In the genomic region with DNA sequence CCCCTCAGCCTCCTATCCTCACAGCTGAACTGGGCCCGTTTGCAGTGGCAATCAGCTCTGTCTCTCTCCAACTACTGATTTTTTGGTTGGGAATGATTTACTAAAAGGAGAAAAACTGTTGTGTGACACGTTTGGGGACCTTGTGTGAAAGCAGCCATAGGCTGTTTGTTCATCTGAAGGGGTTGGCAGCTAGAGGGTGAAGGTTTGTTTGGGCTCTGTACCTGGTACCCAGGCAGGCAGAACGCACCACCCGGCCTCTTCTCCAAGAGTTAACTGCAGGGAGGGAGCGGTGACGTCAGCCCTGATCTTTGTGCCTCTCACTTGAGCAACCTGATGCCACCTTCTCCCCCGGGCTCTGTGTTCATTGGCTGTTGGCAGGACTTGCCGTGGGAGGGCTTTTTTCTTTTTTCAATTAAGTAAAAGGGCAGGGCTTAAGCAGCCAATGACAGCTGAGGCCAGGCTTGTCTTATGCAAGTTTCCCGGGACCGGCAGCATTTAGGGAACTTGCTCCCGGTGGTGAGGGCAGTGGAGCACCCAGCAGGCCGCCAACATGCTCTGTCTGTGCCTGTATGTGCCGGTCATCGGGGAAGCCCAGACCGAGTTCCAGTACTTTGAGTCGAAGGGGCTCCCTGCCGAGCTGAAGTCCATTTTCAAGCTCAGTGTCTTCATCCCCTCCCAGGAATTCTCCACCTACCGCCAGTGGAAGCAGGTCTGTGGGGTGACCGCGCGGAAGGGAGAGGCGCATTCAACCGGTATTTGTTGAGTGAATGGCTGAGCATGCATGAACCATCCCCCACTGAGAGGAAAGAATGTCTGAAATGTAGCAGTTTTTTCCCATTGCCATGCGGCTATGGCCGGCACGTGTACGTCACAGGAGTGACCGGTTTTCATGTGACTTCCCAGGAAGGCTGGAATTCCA, we compare ENCODE assay signal across 8 cellular contexts. TPM values are rescaled to one million over a fixed set of nuclear protein-coding genes. Genes with fewer than 3 reads are reported as not detected.
DNase-seq lines count a peak whose midpoint lies in the region; ATAC-seq and TF ChIP-seq lines count a peak whose summit lies in the region.

No MANE protein-coding gene starts in this region.

- no peaks in the 10 kb centered on the region for H3K9me3 ChIP-seq in BLaER1
- no peaks in the 10 kb centered on the region for H3K9me3 ChIP-seq in Karpas-422 (ENCODE audit: low read length)
- no peaks in the 10 kb centered on the region for H3K9me3 ChIP-seq in neutrophil

- H3K4me1 ChIP-seq in BLaER1 (peaks cover 99% of the 10 kb centered on the region), Karpas-422 (ENCODE audit: low read length) (peaks cover 37% of the 10 kb centered on the region), neutrophil (ENCODE audit: control insufficient read depth in 1 of 2, insufficient read depth in 1 of 2, low read depth in 1 of 2, low read length in 1 of 2) (peaks cover 37 to 43% of the 10 kb centered on the region in 2 experiments)

- peak overlapping the region; percentile 37 for H3K4me3 Mint-ChIP-seq in activated naive CD8-positive, alpha-beta T cell treated with anti-CD3 and anti-CD28 coated beads, Interleukin-2, amount 10 ng/mL, durations not matched to agents 7 days and 5 days

- no peaks in the 10 kb centered on the region for H3K27me3 Mint-ChIP-seq in activated naive CD8-positive, alpha-beta T cell treated with anti-CD3 and anti-CD28 coated beads, Interleukin-2, amount 10 ng/mL, durations not matched to agents 7 days and 5 days

- POLR2A ChIA-PET in activated naive CD8-positive, alpha-beta T cell treated with anti-CD3 and anti-CD28 coated beads, Interleukin-2, amount 10 ng/mL, durations not matched to agents 7 days and 5 days (lab: Charles Lee), result interaction anchor here (0.6 to 0.7 kb wide), 3 partner anchors 30 to 265 kb away, joined by 3 to 4 read pairs (median 3); partner anchors contain the start of gene BBLN

- H3K27ac Mint-ChIP-seq in activated naive CD8-positive, alpha-beta T cell treated with anti-CD3 and anti-CD28 coated beads, Interleukin-2, amount 10 ng/mL, durations not matched to agents 7 days and 5 days, result peak overlapping the region; percentile 56

- H3K27ac ChIP-seq in BLaER1 (peak overlapping the region; percentile 73), Karpas-422 (ENCODE audit: low read length) (peak overlapping the region; percentile 16; the same call in 1 of the 2 replicates), neutrophil (peak overlapping the region; percentile 77)

- no peak overlapping the region for H2AFZ ChIP-seq in Karpas-422 (ENCODE audit: low read length)

- peak; percentile 28 for ATAC-seq in activated naive CD8-positive, alpha-beta T cell treated with anti-CD3 and anti-CD28 coated beads, Interleukin-2, amount 10 ng/mL, durations not matched to agents 7 days and 5 days (ENCODE audit: low read depth)
- no peak for ATAC-seq in GM21723 (IDR thresholded peaks at IDR 0.05; ENCODE audit: unreplicated experiment)

- TF ChIP-seq CTCF in neutrophil (IDR thresholded peaks at IDR 0.05), result peak; percentile 13

- peaks cover 42% of the 10 kb centered on the region for H3K79me2 ChIP-seq in Karpas-422 (ENCODE audit: low read length)

- peaks cover 84% of the 10 kb centered on the region for H4K20me1 ChIP-seq in BLaER1
- H4K20me1 ChIP-seq in Karpas-422 (ENCODE audit: insufficient read depth, low read depth, low read length), result peaks cover 6% of the 10 kb centered on the region; the same call in 1 of the 2 replicates

- peak overlapping the region; percentile 52; the same call in 1 of the 2 replicates for H3K9ac ChIP-seq in BLaER1
- peak overlapping the region; percentile 27; the same call in 1 of the 2 replicates for H3K9ac ChIP-seq in Karpas-422 (ENCODE audit: low read length)

- H3K9me3 Mint-ChIP-seq in activated naive CD8-positive, alpha-beta T cell treated with anti-CD3 and anti-CD28 coated beads, Interleukin-2, amount 10 ng/mL, durations not matched to agents 7 days and 5 days, result no peaks in the 10 kb centered on the region

- H3K36me3 ChIP-seq in BLaER1 (peaks cover 39% of the 10 kb centered on the region), Karpas-422 (ENCODE audit: insufficient read depth, low read length) (no peaks in the 10 kb centered on the region), neutrophil (peaks cover 25% of the 10 kb centered on the region)

- H3K4me3 ChIP-seq in BLaER1 (peak overlapping the region; percentile 54), Karpas-422 (ENCODE audit: low read length) (no peak overlapping the region; the same call in 1 of the 2 replicates), neutrophil (ENCODE audit: low read depth in 1 of 2, low read length in 1 of 2) (peak overlapping the region; percentile 26 to 42)

- peaks cover 52% of the 10 kb centered on the region for H3K4me1 Mint-ChIP-seq in activated naive CD8-positive, alpha-beta T cell treated with anti-CD3 and anti-CD28 coated beads, Interleukin-2, amount 10 ng/mL, durations not matched to agents 7 days and 5 days

- peaks cover 17% of the 10 kb centered on the region for H3K36me3 Mint-ChIP-seq in activated naive CD8-positive, alpha-beta T cell treated with anti-CD3 and anti-CD28 coated beads, Interleukin-2, amount 10 ng/mL, durations not matched to agents 7 days and 5 days

- no peaks in the 10 kb centered on the region for H3K9me2 ChIP-seq in Karpas-422 (replicated peaks; ENCODE audit: insufficient read depth, low read length)

- peak overlapping the region; percentile 82 for H3K4me2 ChIP-seq in BLaER1
- peak overlapping the region; percentile 44 for H3K4me2 ChIP-seq in Karpas-422 (ENCODE audit: low read depth, low read length, poor library complexity, severe bottlenecking)

- DNase-seq in Karpas-422 (peak; percentile 92), SIG-M5 treated with dmso at 0.1 percent for 504 hours (lab: John Stamatoyannopoulos, UW; ENCODE audit: unreplicated experiment) (peak; percentile 99), glomerular visceral epithelial cell (ENCODE audit: extremely low spot score) (peak; percentile 96), superior temporal gyrus (ENCODE audit: extremely low spot score) (peak; percentile 76)
- no peak for DNase-seq in activated naive CD8-positive, alpha-beta T cell treated with anti-CD3 and anti-CD28 coated beads, Interleukin-2, amount 10 ng/mL, durations not matched to agents 7 days and 5 days

- no peaks in the 10 kb centered on the region for H3K27me3 ChIP-seq in BLaER1
- H3K27me3 ChIP-seq in Karpas-422 (ENCODE audit: low read length), result no peaks in the 10 kb centered on the region
- H3K27me3 ChIP-seq in neutrophil, result no peaks in the 10 kb centered on the region

RNA-seq across cellular contexts. Expression of gene PTGES2, which starts 29.3 kb away (rescaled TPM):
- 68.4 and 114 TPM in 2 replicates for total RNA-seq in Karpas-422 (2014; rRNA removed; shearing (Covaris generic); ENCODE audit: low replicate concordance)
- 10 to 100 TPM; 51.8 to 53.2 TPM for total RNA-seq in activated naive CD8-positive, alpha-beta T cell treated with anti-CD3 and anti-CD28 coated beads, Interleukin-2, amount 10 ng/mL, durations not matched to agents 7 days and 5 days

RNA-seq across cellular contexts. Expression of gene SLC25A25, which starts 30.2 kb away (rescaled TPM):
- 4.1 and 12.7 TPM in 2 replicates for total RNA-seq in Karpas-422 (2014; rRNA removed; shearing (Covaris generic); ENCODE audit: low replicate concordance)
- total RNA-seq in activated naive CD8-positive, alpha-beta T cell treated with anti-CD3 and anti-CD28 coated beads, Interleukin-2, amount 10 ng/mL, durations not matched to agents 7 days and 5 days, result 10 to 100 TPM; 21.2 to 21.8 TPM

RNA-seq across cellular contexts. Expression of gene NAIF1, which starts 31.2 kb away (rescaled TPM):
- 7.3 and 13.9 TPM in 2 replicates for total RNA-seq in Karpas-422 (2014; rRNA removed; shearing (Covaris generic); ENCODE audit: low replicate concordance)
- total RNA-seq in activated naive CD8-positive, alpha-beta T cell treated with anti-CD3 and anti-CD28 coated beads, Interleukin-2, amount 10 ng/mL, durations not matched to agents 7 days and 5 days, result 10 to 100 TPM; 11.8 to 13.2 TPM

RNA-seq across cellular contexts. Expression of gene LCN2, which starts 51.0 kb away (rescaled TPM):
- not detected in 2 replicates for total RNA-seq in Karpas-422 (2014; rRNA removed; shearing (Covaris generic); ENCODE audit: low replicate concordance)
- total RNA-seq in activated naive CD8-positive, alpha-beta T cell treated with anti-CD3 and anti-CD28 coated beads, Interleukin-2, amount 10 ng/mL, durations not matched to agents 7 days and 5 days, result not detected

Comparison
In these comparisons a context has a peak if more than half of its experiments do, and no peak if none do; other contexts are left out.
1. H3K27ac ChIP-seq: peak in every context shown above with its lines; median percentile 77 in neutrophil; 73 in BLaER1; 16 in Karpas-422.